Comparison of ENCODE assay signal across 9 cellular contexts in the genomic region with DNA sequence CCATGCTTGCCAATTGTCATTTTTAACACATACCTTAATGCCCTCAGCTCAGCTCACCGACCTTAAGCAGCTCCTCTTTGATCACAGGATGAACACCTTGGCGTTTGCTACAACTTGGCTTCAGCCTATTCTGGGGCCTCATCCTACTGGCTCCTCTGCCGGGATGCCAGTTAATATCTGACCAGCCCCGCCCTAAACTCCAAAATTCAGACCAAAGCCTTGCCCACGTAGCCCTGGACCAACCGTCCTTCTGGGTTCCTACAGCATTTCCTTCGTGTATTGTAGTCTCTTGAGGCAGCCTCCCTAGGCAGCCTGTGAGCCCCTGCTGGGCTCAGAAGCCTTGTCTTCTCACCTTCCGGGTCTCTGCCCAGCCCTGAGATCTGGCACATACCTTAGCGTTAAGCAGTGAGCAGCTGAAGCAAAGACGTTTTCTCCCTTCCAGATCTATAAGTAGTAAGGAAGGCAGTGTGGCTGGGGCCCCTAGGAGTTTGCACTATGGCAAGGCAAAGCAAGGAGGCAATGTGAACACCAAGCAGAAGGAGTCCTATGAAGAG. TPM values are rescaled to one million over a fixed set of nuclear protein-coding genes. Genes with fewer than 3 reads are reported as not detected.
DNase-seq lines count a peak whose midpoint lies in the region; ATAC-seq and TF ChIP-seq lines count a peak whose summit lies in the region.
"Had no signal": no experiment of that assay in that cellular context is flagged by ENCODE, and none has a peak within 500 bp of the region (broad histone marks: within the 10 kb centered on the region; RNA-seq: fewer than 3 reads in every experiment).

No MANE protein-coding gene starts in this region.

- H3K4me1 ChIP-seq in mucosa of descending colon (ENCODE audit: low read depth) (peaks cover 13% of the 10 kb centered on the region), uterus (no peaks in the 10 kb centered on the region)
- H3K4me1 ChIP-seq: BLaER1 treated with 17β-estradiol and CSF1 and Interleukin-3, amounts not matched to agents 10 nM and 100 nM had no signal

- H3K4me1 Mint-ChIP-seq in dendritic cell treated with granulocyte-macrophage colony-stimulating factor and Interleukin-4, amounts not matched to agents 40 ng/mL and 50 ng/mL, for 4 days (ENCODE audit: low read depth) = peaks cover 23% of the 10 kb centered on the region

- peaks cover 65% of the 10 kb centered on the region for H3K27me3 Mint-ChIP-seq in dendritic cell treated with granulocyte-macrophage colony-stimulating factor and Interleukin-4, amounts not matched to agents 40 ng/mL and 50 ng/mL, for 4 days

- ATAC-seq in Right ventricle myocardium inferior (peak; percentile 5), Right ventricle myocardium superior (ENCODE audit: poor library complexity) (no peak), mucosa of descending colon (peak; percentile 16)

- peak overlapping the region; percentile 38 for H3K4me3 Mint-ChIP-seq in dendritic cell treated with granulocyte-macrophage colony-stimulating factor and Interleukin-4, amounts not matched to agents 40 ng/mL and 50 ng/mL, for 4 days

- H3K9me3 Mint-ChIP-seq in dendritic cell treated with granulocyte-macrophage colony-stimulating factor and Interleukin-4, amounts not matched to agents 40 ng/mL and 50 ng/mL, for 4 days = no peaks in the 10 kb centered on the region

- no peak for TF ChIP-seq POLR2A in uterus (IDR thresholded peaks at IDR 0.05)

- H3K27ac ChIP-seq in uterus = peak overlapping the region in 1 of 2 donors; percentile 51
- H3K27ac ChIP-seq: BLaER1 treated with 17β-estradiol and CSF1 and Interleukin-3, amounts not matched to agents 10 nM and 100 nM had no signal

- intact Hi-C loops in Right ventricle myocardium inferior (cut with DNase I) (no loop called here), Right ventricle myocardium superior (cut with DNase I) (no loop called here), mucosa of descending colon (cut with DNase I, micrococcal nuclease) (no loop called here), uterus (cut with DNase I; ENCODE audit: low total_unique reads) (no loop called here)
- intact Hi-C loops in dendritic cell treated with granulocyte-macrophage colony-stimulating factor and Interleukin-4, amounts not matched to agents 40 ng/mL and 50 ng/mL, for 4 days (cut with micrococcal nuclease) = no loop called here

- no peaks in the 10 kb centered on the region for H3K36me3 Mint-ChIP-seq in dendritic cell treated with granulocyte-macrophage colony-stimulating factor and Interleukin-4, amounts not matched to agents 40 ng/mL and 50 ng/mL, for 4 days (ENCODE audit: low read depth)

- H3K4me3 ChIP-seq in mucosa of descending colon (no peak overlapping the region), uterus (peak overlapping the region; percentile 57)
- H3K4me3 ChIP-seq: BLaER1 treated with 17β-estradiol and CSF1 and Interleukin-3, amounts not matched to agents 10 nM and 100 nM had no signal

- no peaks in the 10 kb centered on the region for H3K27me3 ChIP-seq in uterus
- H3K27me3 ChIP-seq: BLaER1 treated with 17β-estradiol and CSF1 and Interleukin-3, amounts not matched to agents 10 nM and 100 nM had no signal

- H3K9me3 ChIP-seq in mucosa of descending colon = no peaks in the 10 kb centered on the region
- no peaks in the 10 kb centered on the region for H3K9me3 ChIP-seq in uterus

- H3K36me3 ChIP-seq in mucosa of descending colon (ENCODE audit: low read depth) = no peaks in the 10 kb centered on the region
- H3K36me3 ChIP-seq in uterus = no peaks in the 10 kb centered on the region
- H3K36me3 ChIP-seq: BLaER1 treated with 17β-estradiol and CSF1 and Interleukin-3, amounts not matched to agents 10 nM and 100 nM had no signal

- no peak for TF ChIP-seq CTCF in mucosa of descending colon (IDR thresholded peaks at IDR 0.05)
- no peak for TF ChIP-seq CTCF in uterus (IDR thresholded peaks at IDR 0.05)

- H3K27ac Mint-ChIP-seq in dendritic cell treated with granulocyte-macrophage colony-stimulating factor and Interleukin-4, amounts not matched to agents 40 ng/mL and 50 ng/mL, for 4 days = no peak overlapping the region

- DNase-seq in Right ventricle myocardium inferior (ENCODE audit: missing footprints) (no peak), Right ventricle myocardium superior (no peak), mucosa of descending colon (no peak), uterus (no peak), NCI-H1092 (lab: John Stamatoyannopoulos, UW) (no peak), GM19240 (ENCODE audit: insufficient read length, low spot score) (no peak), SW480 (ENCODE audit: low spot score) (no peak)

RNA-seq across cellular contexts. Expression of gene ENO4, which starts 0.8 kb away (rescaled TPM):
- total RNA-seq in Right ventricle myocardium inferior = not detected
- 0.46 TPM for total RNA-seq in Right ventricle myocardium superior
- under 1 TPM in 1 of 3 donors, not detected in 2; 0.31 TPM for total RNA-seq in mucosa of descending colon
- 1 to 10 TPM in 2 of 4 donors, under 1 TPM in 1, not detected in 1; 0.67 to 2.6 (median 2.2) TPM for total RNA-seq in uterus
